In genomic region chr3:150546226-150547044, GRCh38 we compare ENCODE assay signal across 1 cellular context.
TF ChIP-seq lines count a peak whose summit lies in the region.

Gene EIF2A, plus strand, starts transcription at chr3:150546787. Its CDS starts 16 bp downstream, at chr3:150546803.
Gene SERP1, minus strand, starts transcription at chr3:150546496. Its CDS starts 361 bp downstream, at chr3:150546135.

TF ChIP-seq in liver, 16 proteins besides CTCF, POLR2A, EP300 and RAD21 (continued from another document):
- peak; percentile 65 for TF ChIP-seq REST (IDR thresholded peaks at IDR 0.05)
- TF ChIP-seq TAF1 (conservative IDR thresholded peaks at IDR 0.05): peak; percentile 91
- TF ChIP-seq ATF3 (IDR thresholded peaks at IDR 0.05): peak; percentile 43
- peak; percentile 99 for TF ChIP-seq YY1 (IDR thresholded peaks at IDR 0.05)
